Comparison of ENCODE assay signal across 28 cellular contexts in the genomic region with DNA sequence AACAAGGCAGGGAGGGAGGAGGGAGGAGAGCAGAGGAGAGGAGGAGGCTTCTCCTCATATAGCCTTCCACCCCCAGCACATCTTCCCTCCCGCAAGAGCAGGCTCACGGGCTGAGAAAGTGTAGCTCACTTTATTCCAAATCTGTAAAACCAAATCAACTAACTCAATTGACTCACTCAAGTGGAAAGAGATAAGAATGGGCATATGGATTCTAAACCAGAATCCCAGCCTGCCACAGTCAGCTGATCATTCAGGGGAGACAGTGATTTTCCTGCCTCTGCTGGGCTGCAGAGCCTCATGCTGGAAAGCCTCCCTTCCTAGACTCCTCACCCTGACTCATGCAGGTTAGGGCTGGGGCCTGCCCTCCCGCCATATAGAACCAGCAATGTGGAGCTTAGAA.
"Had no signal": no experiment of that assay in that cellular context is flagged by ENCODE, and none has a peak within 500 bp of the region (broad histone marks: within the 10 kb centered on the region; RNA-seq: fewer than 3 reads in every experiment).

No MANE protein-coding gene starts in this region.

- H3K4me1 ChIP-seq: SJSA1 had no signal

- H3K36me3 ChIP-seq: Peyer's patch had no signal

- H3K9me3 ChIP-seq: Peyer's patch, SJSA1 had no signal

- H3K9ac ChIP-seq: KMS-11 had no signal

- DNase-seq: activated CD4-positive, alpha-beta T cell treated with anti-CD3 and anti-CD28 coated beads for 48 hours; activated CD4-positive, alpha-beta T cell treated with anti-CD3 and anti-CD28 coated beads, Interleukin-2, amount 50 U/mL, for 4 hours; activated CD8-positive, alpha-beta memory T cell treated with anti-CD3 and anti-CD28 coated beads, Interleukin-2, amount 50 U/mL, for 48 hours; activated CD8-positive, alpha-beta T cell treated with anti-CD3 and anti-CD28 coated beads, Interleukin-2, amount 10 ng/mL, durations not matched to agents 7 days and 5 days; activated effector memory CD4-positive, alpha-beta T cell treated with anti-CD3 and anti-CD28 coated beads, Interleukin-2, amount 50 U/mL, for 16 hours; activated naive CD4-positive, alpha-beta T cell treated with Interleukin-2 at 50 U/mL for 16 hours; activated T-cell treated with anti-CD3 and anti-CD28 coated beads, Interleukin-2, amount 50 U/mL, for 1 hour; amygdala; cerebellar nuclear complex; NCI-H1092; NCI-H1417 treated with DMSO at 0.1 percent for 48 hours; NCI-H1694; NCI-H2029; NCI-H2107; NCI-H510A treated with DMSO at 0.1 percent for 48 hours; NCI-H69; NK-92 treated with Interleukin-12 subunit alpha and Interleukin-12 subunit beta, amount 100 ng/mL, for 24 hours; OCI-M1; Peyer's patch; SHP77; T-cell; T-helper 2 cell; T1000 had no signal

- ATAC-seq: activated CD4-positive, CD25-positive, alpha-beta regulatory T cell treated with anti-CD3 and anti-CD28 coated beads, Interleukin-2, amount 50 U/mL, for 24 hours; activated CD8-positive, alpha-beta T cell treated with anti-CD3 and anti-CD28 coated beads, Interleukin-2, amount 10 ng/mL, durations not matched to agents 7 days and 5 days; T-cell had no signal

- FAIRE-seq: astrocyte, TTC549 had no signal

- H3K4me3 ChIP-seq: Peyer's patch, SJSA1 had no signal

- H3K27me3 ChIP-seq: Peyer's patch, SJSA1 had no signal

- H3K27ac ChIP-seq: KMS-11, Peyer's patch, SJSA1 had no signal

- H3K4me2 ChIP-seq: KMS-11 had no signal
